9 cellular contexts compared by ENCODE assay signal in the genomic region with DNA sequence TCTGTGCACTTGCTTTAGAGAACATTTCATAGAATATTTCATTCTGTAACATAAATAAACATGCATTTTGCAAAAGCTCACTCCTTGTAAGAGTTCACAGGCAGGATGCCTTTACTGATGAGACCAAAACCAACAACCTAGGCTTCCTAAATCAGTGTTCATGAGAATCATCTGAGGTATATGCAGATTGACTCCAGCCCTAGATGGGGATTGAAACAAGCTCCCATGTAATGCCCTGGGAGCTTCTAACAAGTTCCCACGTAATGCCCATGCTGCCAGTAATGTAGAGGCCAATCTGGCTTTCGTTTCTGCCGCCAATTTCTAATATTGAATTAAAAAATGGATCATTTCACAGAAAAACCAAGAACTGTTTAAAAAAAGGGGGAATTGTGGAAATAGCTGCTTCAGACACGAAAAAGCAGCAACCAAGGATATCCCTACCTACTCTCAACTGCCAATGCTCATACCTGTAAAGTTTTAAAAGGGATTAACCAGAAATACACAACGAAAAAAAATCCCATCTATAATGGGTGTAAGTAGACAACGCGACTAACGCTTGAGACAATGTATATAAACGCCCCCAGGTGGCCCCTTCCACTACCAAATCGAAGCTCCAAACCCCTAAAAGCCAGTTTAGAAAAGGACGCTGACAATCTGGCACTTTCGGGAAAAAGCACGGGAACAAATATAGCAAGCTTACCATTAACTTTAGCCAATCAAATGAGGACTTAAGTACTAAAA.
DNase-seq lines count a peak whose midpoint lies in the region; ATAC-seq and TF ChIP-seq lines count a peak whose summit lies in the region.
"Had no signal": no experiment of that assay in that cellular context is flagged by ENCODE, and none has a peak within 500 bp of the region (broad histone marks: within the 10 kb centered on the region; RNA-seq: fewer than 3 reads in every experiment).

No MANE protein-coding gene starts in this region.

- H3K9ac ChIP-seq in smooth muscle cell (ENCODE audit: low read depth) = no peak overlapping the region

- CTCF ChIA-PET in activated CD4-positive, alpha-beta T cell treated with anti-CD3 and anti-CD28 coated beads, Interleukin-2, amount 10 ng/mL, durations not matched to agents 7 days and 5 days (lab: Charles Lee) = interaction anchor here (0.5 to 4.1 kb wide), 8 partner anchors 10 to 1430 kb away, joined by 3 to 25 read pairs (median 7); a partner anchor contains a TSS

- H3K4me3 ChIP-seq in ectodermal cell (ENCODE audit: insufficient read depth, low read depth, low read length) (peak overlapping the region; percentile 79), smooth muscle cell (peak overlapping the region; percentile 76), right atrium auricular region (no peak overlapping the region)

- no peaks in the 10 kb centered on the region for H3K36me3 Mint-ChIP-seq in activated CD4-positive, alpha-beta T cell treated with anti-CD3 and anti-CD28 coated beads, Interleukin-2, amount 10 ng/mL, durations not matched to agents 7 days and 5 days (ENCODE audit: low read depth)
- H3K36me3 Mint-ChIP-seq in effector memory CD8-positive, alpha-beta T cell (ENCODE audit: insufficient read depth) = peaks cover 8% of the 10 kb centered on the region

- H4K20me1 ChIP-seq in smooth muscle cell (ENCODE audit: low read depth) = no peaks in the 10 kb centered on the region

- no peak for TF ChIP-seq CTCF in smooth muscle cell (IDR thresholded peaks at IDR 0.05; ENCODE audit: borderline replicate concordance, insufficient read depth, poor library complexity, severe bottlenecking)
- no peak for TF ChIP-seq CTCF in right atrium auricular region (IDR thresholded peaks at IDR 0.05)

- POLR2A ChIA-PET in activated CD4-positive, alpha-beta T cell treated with anti-CD3 and anti-CD28 coated beads, Interleukin-2, amount 10 ng/mL, durations not matched to agents 7 days and 5 days (lab: Charles Lee) = interaction anchor here (0.6 to 5.8 kb wide), 22 partner anchors 8 to 877 kb away, joined by 3 to 65 read pairs (median 6); a partner anchor contains a TSS

- H3K9me3 ChIP-seq in ectodermal cell (ENCODE audit: control insufficient read depth, low read length) (no peaks in the 10 kb centered on the region), smooth muscle cell (replicated peaks; ENCODE audit: low read depth) (no peaks in the 10 kb centered on the region), right atrium auricular region (no peaks in the 10 kb centered on the region)

- peak overlapping the region; percentile 94 for H3K4me2 ChIP-seq in smooth muscle cell

- H3K27me3 ChIP-seq in ectodermal cell (ENCODE audit: control insufficient read depth, insufficient read depth, low read length, poor library complexity, severe bottlenecking) (no peaks in the 10 kb centered on the region), smooth muscle cell (ENCODE audit: low read depth) (no peaks in the 10 kb centered on the region), right atrium auricular region (peaks cover 0 to 7% of the 10 kb centered on the region in 2 donors)

- peak overlapping the region; percentile 68 for H2AFZ ChIP-seq in smooth muscle cell (ENCODE audit: low read depth)

- no peaks in the 10 kb centered on the region for H3K79me2 ChIP-seq in smooth muscle cell (ENCODE audit: low read depth)

- no peaks in the 10 kb centered on the region for H3K36me3 ChIP-seq in ectodermal cell (ENCODE audit: control insufficient read depth, insufficient read depth, low read length)
- H3K36me3 ChIP-seq in smooth muscle cell (ENCODE audit: low read depth) = no peaks in the 10 kb centered on the region
- H3K36me3 ChIP-seq in right atrium auricular region = no peaks in the 10 kb centered on the region

- no peak overlapping the region for H3K4me3 Mint-ChIP-seq in activated CD4-positive, alpha-beta T cell treated with anti-CD3 and anti-CD28 coated beads, Interleukin-2, amount 10 ng/mL, durations not matched to agents 7 days and 5 days
- no peak overlapping the region for H3K4me3 Mint-ChIP-seq in effector memory CD8-positive, alpha-beta T cell

- peak overlapping the region; percentile 51 for H3K27ac ChIP-seq in ectodermal cell (ENCODE audit: insufficient read depth, low read depth, low read length, poor library complexity, severe bottlenecking)
- no peak overlapping the region for H3K27ac ChIP-seq in smooth muscle cell (ENCODE audit: low read depth)
- H3K27ac ChIP-seq in right atrium auricular region = no peak overlapping the region
- H3K27ac ChIP-seq: VCaP had no signal

- 0% methylated on average over 12 to 13 of the region's 13 CpGs for WGBS in ectodermal cell, 2 experiments
- 3% methylated on average over 13 of the region's 13 CpGs for WGBS in smooth muscle cell (ENCODE audit: low lambda C conversion rate)

- no peak overlapping the region for H3K27ac Mint-ChIP-seq in activated CD4-positive, alpha-beta T cell treated with anti-CD3 and anti-CD28 coated beads, Interleukin-2, amount 10 ng/mL, durations not matched to agents 7 days and 5 days
- peak overlapping the region in 1 of 2 donors; percentile 35 for H3K27ac Mint-ChIP-seq in effector memory CD8-positive, alpha-beta T cell

- no peaks in the 10 kb centered on the region for H3K9me3 Mint-ChIP-seq in activated CD4-positive, alpha-beta T cell treated with anti-CD3 and anti-CD28 coated beads, Interleukin-2, amount 10 ng/mL, durations not matched to agents 7 days and 5 days
- H3K9me3 Mint-ChIP-seq in effector memory CD8-positive, alpha-beta T cell = no peaks in the 10 kb centered on the region

- peaks cover 30% of the 10 kb centered on the region for H3K4me1 Mint-ChIP-seq in activated CD4-positive, alpha-beta T cell treated with anti-CD3 and anti-CD28 coated beads, Interleukin-2, amount 10 ng/mL, durations not matched to agents 7 days and 5 days
- peaks cover 6 to 19% of the 10 kb centered on the region in 2 donors for H3K4me1 Mint-ChIP-seq in effector memory CD8-positive, alpha-beta T cell (ENCODE audit: low read depth in 2 of 2)

- peaks cover 9% of the 10 kb centered on the region for H3F3A ChIP-seq in smooth muscle cell (ENCODE audit: low read depth)

- no peak for ATAC-seq in effector memory CD8-positive, alpha-beta T cell (replicated peaks)
- ATAC-seq in GM19397 (IDR thresholded peaks at IDR 0.05; ENCODE audit: unreplicated experiment) = no peak

- peaks cover 5% of the 10 kb centered on the region for H3K4me1 ChIP-seq in ectodermal cell (ENCODE audit: control insufficient read depth, insufficient read depth, low read length)
- H3K4me1 ChIP-seq in smooth muscle cell (ENCODE audit: low read depth) = peaks cover 9% of the 10 kb centered on the region
- H3K4me1 ChIP-seq in right atrium auricular region = peaks cover 0 to 26% of the 10 kb centered on the region in 2 donors

- no peaks in the 10 kb centered on the region for H3K27me3 Mint-ChIP-seq in activated CD4-positive, alpha-beta T cell treated with anti-CD3 and anti-CD28 coated beads, Interleukin-2, amount 10 ng/mL, durations not matched to agents 7 days and 5 days
- H3K27me3 Mint-ChIP-seq in effector memory CD8-positive, alpha-beta T cell = no peaks in the 10 kb centered on the region

- DNase-seq in activated CD4-positive, alpha-beta T cell treated with anti-CD3 and anti-CD28 coated beads, Interleukin-2, amount 10 ng/mL, durations not matched to agents 7 days and 5 days = peak; percentile 36
- DNase-seq in activated CD4-positive, alpha-beta T cell treated with anti-CD3 and anti-CD28 coated beads for 4 hours = no peak
- peak; percentile 76 for DNase-seq in NCI-H748 (lab: John Stamatoyannopoulos, UW; ENCODE audit: unreplicated experiment)
- DNase-seq in smooth muscle cell (lab: John Stamatoyannopoulos, UW; ENCODE audit: unreplicated experiment) = no peak
- no peak for DNase-seq in effector memory CD8-positive, alpha-beta T cell
- no peak for DNase-seq in right atrium auricular region (ENCODE audit: low spot score)

Comparison
In these comparisons a context has a peak if more than half of its experiments do, and no peak if none do; other contexts are left out.
1. DNase-seq: peak in activated CD4-positive, alpha-beta T cell treated with anti-CD3 and anti-CD28 coated beads, Interleukin-2, amount 10 ng/mL, durations not matched to agents 7 days and 5 days (single experiment) and NCI-H748 (single experiment); none in activated CD4-positive, alpha-beta T cell treated with anti-CD3 and anti-CD28 coated beads for 4 hours (0 of 2), smooth muscle cell (single experiment), effector memory CD8-positive, alpha-beta T cell (0 of 3) and right atrium auricular region (single experiment).
2. H3K4me3 ChIP-seq: peak in ectodermal cell (single experiment) and smooth muscle cell (single experiment); none in right atrium auricular region (0 of 2).